In genomic region chr7:143797119-143797895, GRCh38 we compare ENCODE assay signal across 4 cellular contexts. TPM values are rescaled to one million over a fixed set of nuclear protein-coding genes. Genes with fewer than 3 reads are reported as not detected.
"Had no signal": no experiment of that assay in that cellular context is flagged by ENCODE, and none has a peak within 500 bp of the region (broad histone marks: within the 10 kb centered on the region; RNA-seq: fewer than 3 reads in every experiment).

No MANE protein-coding gene starts in this region.

RNA-seq across cellular contexts. Expression of gene CTAGE6, which starts 39.8 kb away (rescaled TPM):
- total RNA-seq: ascending aorta, foreskin keratinocyte, occipital lobe had no signal
- polyA plus RNA-seq: endothelial cell of umbilical vein, foreskin keratinocyte had no signal
